In genomic region chr19:38844093-38844686, GRCh38 we compare ENCODE assay signal across 21 cellular contexts. TPM values are rescaled to one million over a fixed set of nuclear protein-coding genes. Genes with fewer than 3 reads are reported as not detected.
DNase-seq lines count a peak whose midpoint lies in the region; ATAC-seq and TF ChIP-seq lines count a peak whose summit lies in the region.
"Had no signal": no experiment of that assay in that cellular context is flagged by ENCODE, and none has a peak within 500 bp of the region (broad histone marks: within the 10 kb centered on the region; RNA-seq: fewer than 3 reads in every experiment).

No MANE protein-coding gene starts in this region.

- no peak overlapping the region for H3K18ac ChIP-seq in H9 (ENCODE audit: insufficient read length, low read depth, low read length)

- no peak overlapping the region for H3K4me3 ChIP-seq in psoas muscle
- H3K4me3 ChIP-seq: colonic mucosa, mucosa of descending colon had no signal

- TF ChIP-seq CTCF in H9 (conservative IDR thresholded peaks at IDR 0.05), result no peak
- TF ChIP-seq CTCF in psoas muscle (IDR thresholded peaks at IDR 0.05), result no peak

- peaks cover 92% of the 10 kb centered on the region for H3K4me1 Mint-ChIP-seq in activated CD4-positive, alpha-beta T cell treated with anti-CD3 and anti-CD28 coated beads for 36 hours
- H3K4me1 Mint-ChIP-seq in H9, result peaks cover 20 to 23% of the 10 kb centered on the region in 2 experiments
- H3K4me1 Mint-ChIP-seq in activated naive CD8-positive, alpha-beta T cell treated with anti-CD3 and anti-CD28 coated beads, Interleukin-2, amount 50 U/mL, for 24 hours, result peaks cover 96% of the 10 kb centered on the region

- peak overlapping the region; percentile 98 for H3K27ac Mint-ChIP-seq in activated CD4-positive, alpha-beta T cell treated with anti-CD3 and anti-CD28 coated beads for 36 hours
- peak overlapping the region in 2 of 3 experiments; percentile 34 to 67; a peak in 4 of 7 replicates for H3K27ac Mint-ChIP-seq in H9
- peak overlapping the region; percentile 96 for H3K27ac Mint-ChIP-seq in activated naive CD8-positive, alpha-beta T cell treated with anti-CD3 and anti-CD28 coated beads, Interleukin-2, amount 50 U/mL, for 24 hours

- no peak overlapping the region for H2BK12ac ChIP-seq in H9 (ENCODE audit: insufficient read length, low read depth, low read length)

- H3K4me1 ChIP-seq in H9 (ENCODE audit: insufficient read depth, low read length) (no peaks in the 10 kb centered on the region), psoas muscle (peaks cover 84% of the 10 kb centered on the region)

- no peak overlapping the region for H3K27ac ChIP-seq in H9 (ENCODE audit: insufficient read length, low read depth, low read length)
- H3K27ac ChIP-seq in psoas muscle, result peak overlapping the region; percentile 100
- H3K27ac ChIP-seq: colonic mucosa had no signal

- H3K4me3 Mint-ChIP-seq in activated CD4-positive, alpha-beta T cell treated with anti-CD3 and anti-CD28 coated beads for 36 hours, result no peak overlapping the region
- peak overlapping the region in 1 of 2 experiments; percentile 39; a peak in 2 of 5 replicates for H3K4me3 Mint-ChIP-seq in H9
- peak overlapping the region; percentile 52 for H3K4me3 Mint-ChIP-seq in activated naive CD8-positive, alpha-beta T cell treated with anti-CD3 and anti-CD28 coated beads, Interleukin-2, amount 50 U/mL, for 24 hours

- H3K23me2 ChIP-seq in H9 (ENCODE audit: insufficient read length, low read depth, low read length, poor library complexity, severe bottlenecking), result peaks cover 8% of the 10 kb centered on the region

- no peak overlapping the region for H2AK5ac ChIP-seq in H9 (ENCODE audit: insufficient read length, low read length)

- H3K56ac ChIP-seq in H9 (ENCODE audit: insufficient read length, low read depth, low read length), result no peak overlapping the region

- H2BK20ac ChIP-seq in H9 (ENCODE audit: low read depth, low read length, poor library complexity, severe bottlenecking), result no peak overlapping the region

- peaks cover 4% of the 10 kb centered on the region for H4K20me1 ChIP-seq in H9 (ENCODE audit: control insufficient read depth, insufficient read depth, insufficient read length)

- H3K9me3 ChIP-seq in H9 (ENCODE audit: control insufficient read depth, low read depth, low read length) (no peaks in the 10 kb centered on the region), psoas muscle (no peaks in the 10 kb centered on the region)
- H3K9me3 ChIP-seq: colonic mucosa, mucosa of descending colon had no signal

- H2AFZ ChIP-seq in H9 (ENCODE audit: low read length), result no peak overlapping the region

- DNase-seq in activated CD4-positive, alpha-beta T cell treated with anti-CD3 and anti-CD28 coated beads for 36 hours, result no peak
- no peak for DNase-seq in activated CD4-positive, alpha-beta T cell treated with anti-CD3 and anti-CD28 coated beads for 4 hours
- DNase-seq in H9 (no peak), psoas muscle (peak in 1 of 2 donors; percentile 23), NCI-H1048 (lab: John Stamatoyannopoulos, UW) (no peak), cerebellar cortex (ENCODE audit: low spot score) (no peak)
- DNase-seq in activated naive CD8-positive, alpha-beta T cell treated with anti-CD3 and anti-CD28 coated beads, Interleukin-2, amount 50 U/mL, for 24 hours, result no peak
- DNase-seq: activated CD4-positive, alpha-beta T cell treated with anti-CD3 and anti-CD28 coated beads, Interleukin-2, amount 50 U/mL, for 1 hour; colonic mucosa; DMS153; erythroblast; kidney glomerular epithelial cell; NCI-H1105; NCI-H2227 treated with DMSO at 0.1 percent for 48 hours; OCI-M1; stimulated activated CD4-positive, alpha-beta T cell treated with anti-CD3 and anti-CD28 coated beads, Interleukin-4, amount 100 ng/mL, for 24 hours; stimulated activated naive CD4-positive, alpha-beta T cell had no signal

- no peak overlapping the region for H3K14ac ChIP-seq in H9 (ENCODE audit: insufficient read depth, low read length)

- H4K91ac ChIP-seq in H9 (ENCODE audit: insufficient read length, low read depth, low read length), result no peak overlapping the region

- no peak overlapping the region for H2BK15ac ChIP-seq in H9 (ENCODE audit: low read depth, low read length)

- H3K4ac ChIP-seq in H9 (ENCODE audit: low read depth, low read length), result no peak overlapping the region

- H3K27me3 Mint-ChIP-seq in activated CD4-positive, alpha-beta T cell treated with anti-CD3 and anti-CD28 coated beads for 36 hours, result no peaks in the 10 kb centered on the region
- H3K27me3 Mint-ChIP-seq in H9 (ENCODE audit: low read depth), result peaks cover 2% of the 10 kb centered on the region; the same call in 1 of the 2 replicates
- H3K27me3 Mint-ChIP-seq in activated naive CD8-positive, alpha-beta T cell treated with anti-CD3 and anti-CD28 coated beads, Interleukin-2, amount 50 U/mL, for 24 hours, result peaks cover 1% of the 10 kb centered on the region

- H3K23ac ChIP-seq in H9 (ENCODE audit: insufficient read length, low read depth, low read length), result no peak overlapping the region

- no peak overlapping the region for H3T11ph ChIP-seq in H9 (ENCODE audit: low read length)

- H2BK120ac ChIP-seq in H9 (ENCODE audit: low read depth, low read length, poor library complexity, severe bottlenecking), result no peak overlapping the region

- CTCF ChIA-PET in activated CD4-positive, alpha-beta T cell treated with anti-CD3 and anti-CD28 coated beads for 36 hours (lab: Charles Lee), result interaction anchor here (0.5 to 0.9 kb wide), 2 partner anchors 10 to 42 kb away, joined by 3 read pairs; no protein-coding TSS in a partner anchor

- peaks cover 18% of the 10 kb centered on the region for H3K79me2 ChIP-seq in H9 (ENCODE audit: insufficient read depth, low read length)

- H3K79me1 ChIP-seq in H9 (ENCODE audit: insufficient read depth, low read depth, low read length, poor library complexity, severe bottlenecking), result peaks cover 8% of the 10 kb centered on the region

- intact Hi-C loops in activated CD4-positive, alpha-beta T cell treated with anti-CD3 and anti-CD28 coated beads for 36 hours (cut with DNase I, micrococcal nuclease), result loop anchor here in 1 of 2 experiments (5.0 kb wide), 1 partner anchor 112 kb away; no protein-coding TSS in a partner anchor
- intact Hi-C loops in psoas muscle (cut with DNase I), result no loop called here

- peaks cover 96% of the 10 kb centered on the region for H3K36me3 Mint-ChIP-seq in activated CD4-positive, alpha-beta T cell treated with anti-CD3 and anti-CD28 coated beads for 36 hours (ENCODE audit: low read depth)
- H3K36me3 Mint-ChIP-seq in H9 (ENCODE audit: insufficient read depth in 1 of 3, low read depth in 3 of 3), result peaks cover 89 to 99% (median 98%) of the 10 kb centered on the region in 3 experiments
- peaks cover 94% of the 10 kb centered on the region for H3K36me3 Mint-ChIP-seq in activated naive CD8-positive, alpha-beta T cell treated with anti-CD3 and anti-CD28 coated beads, Interleukin-2, amount 50 U/mL, for 24 hours (ENCODE audit: low read depth)

- H3K9me3 Mint-ChIP-seq in activated CD4-positive, alpha-beta T cell treated with anti-CD3 and anti-CD28 coated beads for 36 hours (ENCODE audit: low read depth), result no peaks in the 10 kb centered on the region
- no peaks in the 10 kb centered on the region; a peak in 1 of 5 replicates for H3K9me3 Mint-ChIP-seq in H9
- no peaks in the 10 kb centered on the region for H3K9me3 Mint-ChIP-seq in activated naive CD8-positive, alpha-beta T cell treated with anti-CD3 and anti-CD28 coated beads, Interleukin-2, amount 50 U/mL, for 24 hours

- H4K8ac ChIP-seq in H9 (replicated peaks; ENCODE audit: insufficient read length, low read depth, low read length), result no peak overlapping the region

- no CpG with 5 or more reads among the region's 11 CpGs for WGBS in H9 (ENCODE audit: extremely low coverage, insufficient read length, low lambda C conversion rate)
- 87 to 89% (median 87%) methylated on average over 11 of the region's 11 CpGs for WGBS in psoas muscle, 3 donors

- H3K36me3 ChIP-seq in psoas muscle (ENCODE audit: insufficient read depth in 1 of 2, low read depth in 1 of 2), result peaks cover 32 to 94% of the 10 kb centered on the region in 2 donors

- no peak overlapping the region for H4K5ac ChIP-seq in H9 (ENCODE audit: insufficient read length, low read depth, low read length)

- ATAC-seq in activated CD4-positive, alpha-beta T cell treated with anti-CD3 and anti-CD28 coated beads for 36 hours, result no peak
- no peak for ATAC-seq in activated naive CD8-positive, alpha-beta T cell treated with anti-CD3 and anti-CD28 coated beads, Interleukin-2, amount 50 U/mL, for 24 hours
- ATAC-seq in psoas muscle, result no peak
- ATAC-seq in HG03432 (IDR thresholded peaks at IDR 0.05; ENCODE audit: unreplicated experiment), result no peak
- ATAC-seq: mucosa of descending colon had no signal

- POLR2A ChIA-PET in activated CD4-positive, alpha-beta T cell treated with anti-CD3 and anti-CD28 coated beads for 36 hours (lab: Charles Lee), result interaction anchor here (0.6 to 1.0 kb wide), 5 partner anchors 8 to 117 kb away, joined by 5 to 12 read pairs (median 5); no protein-coding TSS in a partner anchor

- no peak overlapping the region for H2BK5ac ChIP-seq in H9 (ENCODE audit: insufficient read length, low read length)

- H3K27me3 ChIP-seq in H9 (ENCODE audit: insufficient read depth, low read length), result no peaks in the 10 kb centered on the region
- no peaks in the 10 kb centered on the region for H3K27me3 ChIP-seq in psoas muscle (ENCODE audit: insufficient read depth in 3 of 3, low read length in 2 of 3)
- H3K27me3 ChIP-seq: colonic mucosa had no signal

- H3K4me2 ChIP-seq in H9 (ENCODE audit: insufficient read depth, insufficient read length, low read length), result no peak overlapping the region

- H3K9ac ChIP-seq in H9 (ENCODE audit: extremely low read depth, insufficient read length, low read length), result no peak overlapping the region

RNA-seq across cellular contexts. Expression of gene HNRNPL, which starts 5.6 kb away (rescaled TPM):
- total RNA-seq in activated CD4-positive, alpha-beta T cell treated with anti-CD3 and anti-CD28 coated beads for 36 hours, result 100 to 1,000 TPM; 714 to 722 TPM
- total RNA-seq in H9 (2021) (704 and 710 TPM in 2 replicates), psoas muscle (100 to 1,000 TPM; 151 to 229 (median 198) TPM)
- 100 to 1,000 TPM; 109 to 215 (median 191) TPM for polyA plus RNA-seq in psoas muscle

RNA-seq across cellular contexts. Expression of gene ECH1, which starts 12.6 kb away (rescaled TPM):
- 100 to 1,000 TPM; 114 to 154 TPM for total RNA-seq in activated CD4-positive, alpha-beta T cell treated with anti-CD3 and anti-CD28 coated beads for 36 hours
- total RNA-seq in H9 (2021) (141 and 145 TPM in 2 replicates), psoas muscle (100 to 1,000 TPM; 279 to 572 (median 404) TPM)
- polyA plus RNA-seq in psoas muscle, result 100 to 1,000 TPM; 512 to 649 (median 601) TPM

RNA-seq across cellular contexts. Expression of gene LGALS4, which starts 31.4 kb away (rescaled TPM):
- total RNA-seq in activated CD4-positive, alpha-beta T cell treated with anti-CD3 and anti-CD28 coated beads for 36 hours, result 1 to 10 TPM in 1 of 2 experiments, under 1 TPM in 1; 0.59 to 1.1 TPM
- total RNA-seq in H9 (2021) (0.37 and 0.68 TPM in 2 replicates), psoas muscle (1 to 10 TPM in 2 of 4 donors, under 1 TPM in 2; 0.62 to 2.0 (median 0.98) TPM)
- under 1 TPM; 0.31 to 0.77 (median 0.53) TPM for polyA plus RNA-seq in psoas muscle
- total RNA-seq: renal cortical epithelial cell had no signal

RNA-seq across cellular contexts. Expression of gene RINL, which starts 33.9 kb away (rescaled TPM):
- 10 to 100 TPM; 85.8 to 90.3 TPM for total RNA-seq in activated CD4-positive, alpha-beta T cell treated with anti-CD3 and anti-CD28 coated beads for 36 hours
- total RNA-seq in H9 (2021) (6.4 and 7.3 TPM in 2 replicates), psoas muscle (1 to 10 TPM; 1.5 to 4.8 (median 2.2) TPM)
- 1 to 10 TPM; 2.2 to 3.4 (median 2.2) TPM for polyA plus RNA-seq in psoas muscle

RNA-seq across cellular contexts. Expression of gene LGALS7B, which starts 55.2 kb away (rescaled TPM):
- not detected for total RNA-seq in activated CD4-positive, alpha-beta T cell treated with anti-CD3 and anti-CD28 coated beads for 36 hours
- total RNA-seq in H9 (2021), result 0.90 and 1.4 TPM in 2 replicates
- not detected for total RNA-seq in psoas muscle
- under 1 TPM in 1 of 3 donors, not detected in 2; 0.91 TPM for polyA plus RNA-seq in psoas muscle
- total RNA-seq: A673, colonic mucosa, mucosa of descending colon, renal cortical epithelial cell had no signal
